ENCODE assay signal across 18 cellular contexts in the genomic region with DNA sequence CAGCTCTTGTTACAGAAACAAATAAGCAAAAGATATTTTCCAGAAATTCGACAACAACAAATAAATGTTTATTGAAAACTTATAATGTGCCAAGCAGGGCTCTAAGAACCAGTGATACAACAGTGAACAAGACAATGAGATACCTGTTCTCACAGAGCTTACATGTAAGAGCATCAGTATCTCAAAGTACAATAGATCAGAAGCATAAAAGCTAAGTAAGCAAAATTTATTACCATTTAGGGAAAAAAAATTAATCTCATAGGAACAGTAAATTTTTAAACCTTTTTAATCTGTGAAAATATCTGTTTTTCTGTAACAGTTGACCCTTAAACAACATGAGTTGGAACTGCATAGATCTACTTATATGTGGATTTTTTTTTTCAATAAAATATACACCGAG. TPM values are rescaled to one million over a fixed set of nuclear protein-coding genes. Genes with fewer than 3 reads are reported as not detected.
A peak's percentile ranks its signal among the peaks of the same experiment; 100 is the strongest.
DNase-seq lines count a peak whose midpoint lies in the region; ATAC-seq, FAIRE-seq and TF ChIP-seq lines count a peak whose summit lies in the region.
"Had no signal": no experiment of that assay in that cellular context is flagged by ENCODE, and none has a peak within 500 bp of the region (broad histone marks: within the 10 kb centered on the region; RNA-seq: fewer than 3 reads in every experiment).

No MANE protein-coding gene starts in this region.

- TF ChIP-seq EP300 in A549 (IDR thresholded peaks at IDR 0.05) (no peak), K562 (IDR thresholded peaks at IDR 0.05; ENCODE audit: low read length) (no peak)

- no peak overlapping the region for H3K9ac ChIP-seq in K562 (ENCODE audit: insufficient read depth in 1 of 2, low read depth in 2 of 2, low read length in 2 of 2)
- H3K9ac ChIP-seq: BLaER1 had no signal

- peak overlapping the region in 1 of 3 donors; percentile 83 for H3K27ac Mint-ChIP-seq in CD4-positive, CD25-positive, alpha-beta regulatory T cell
- H3K27ac Mint-ChIP-seq: B cell; CD4-positive, alpha-beta T cell; HFFc6 had no signal

- in situ Hi-C loops in K562 (cut with MboI): no loop called here

- H3K4me1 ChIP-seq in A549: no peaks in the 10 kb centered on the region
- H3K4me1 ChIP-seq in CD4-positive, CD25-positive, alpha-beta regulatory T cell (ENCODE audit: control insufficient read depth, insufficient read depth, low read length, poor library complexity, severe bottlenecking): peaks cover 9% of the 10 kb centered on the region
- no peaks in the 10 kb centered on the region for H3K4me1 ChIP-seq in K562 (replicated peaks in 1 of 2; ENCODE audit: control insufficient read depth in 2 of 2, insufficient read depth in 2 of 2, low read length in 2 of 2)
- H3K4me1 ChIP-seq: BLaER1, HAP-1 had no signal

- H3K27ac ChIP-seq in A549 (no peak overlapping the region), K562 (ENCODE audit: extremely low read depth, low read depth, low read length) (no peak overlapping the region)
- H3K27ac ChIP-seq in CD4-positive, CD25-positive, alpha-beta regulatory T cell (ENCODE audit: insufficient read depth, low read length, poor library complexity, severe bottlenecking): no peak overlapping the region
- H3K27ac ChIP-seq: BLaER1, C4-2B had no signal

- no peak overlapping the region for H2AFZ ChIP-seq in K562 (ENCODE audit: low read depth, low read length)

- TF ChIP-seq RAD21 in A549 (conservative IDR thresholded peaks at IDR 0.05 in 1 of 2, IDR thresholded peaks at IDR 0.05 in 1 of 2) (no peak), K562 (CRISPR knock-in tag; conservative IDR thresholded peaks at IDR 0.05 in 1 of 2, IDR thresholded peaks at IDR 0.05 in 1 of 2) (no peak)

- no peaks in the 10 kb centered on the region for H3K27me3 ChIP-seq in CD4-positive, CD25-positive, alpha-beta regulatory T cell (ENCODE audit: control insufficient read depth, insufficient read depth, low read length)
- H3K27me3 ChIP-seq in K562 (ENCODE audit: control insufficient read depth in 2 of 2, insufficient read depth in 2 of 2, low read length in 2 of 2): no peaks in the 10 kb centered on the region
- H3K27me3 ChIP-seq: BLaER1 had no signal

- peaks cover 36% of the 10 kb centered on the region for H3K79me2 ChIP-seq in K562 (ENCODE audit: control insufficient read depth, insufficient read depth, low read length)

- H3K4me2 ChIP-seq in A549: no peak overlapping the region
- no peak overlapping the region for H3K4me2 ChIP-seq in K562 (ENCODE audit: insufficient read depth, low read length)
- H3K4me2 ChIP-seq: BLaER1 had no signal

- WGBS in A549 (ENCODE audit: missing lambda C conversion rate): 88% methylated on average over 2 of the region's 2 CpGs
- WGBS in K562 (ENCODE audit: insufficient coverage, low coverage, missing lambda C conversion rate): 40% methylated on average over 2 of the region's 2 CpGs

- peaks cover 5% of the 10 kb centered on the region; the same call in 1 of the 2 replicates for H4K20me1 ChIP-seq in K562 (replicated peaks; ENCODE audit: control insufficient read depth, insufficient read depth, low read length)

- TF ChIP-seq CTCF in A549 (IDR thresholded peaks at IDR 0.05): no peak
- TF ChIP-seq CTCF in K562 (IDR thresholded peaks at IDR 0.05 in 2 of 3, conservative IDR thresholded peaks at IDR 0.05 in 1 of 3; ENCODE audit: insufficient read depth in 2 of 3, low read depth in 1 of 3, low read length in 3 of 3): no peak

- peaks cover 0 to 19% (median 4%) of the 10 kb centered on the region in 7 donors for H3K9me3 Mint-ChIP-seq in CD4-positive, CD25-positive, alpha-beta regulatory T cell
- H3K9me3 Mint-ChIP-seq: HFFc6 had no signal

- H3K27me3 Mint-ChIP-seq in CD4-positive, CD25-positive, alpha-beta regulatory T cell: no peaks in the 10 kb centered on the region
- H3K27me3 Mint-ChIP-seq: B cell; CD4-positive, alpha-beta T cell; CD8-positive, alpha-beta memory T cell had no signal

- H3K4me3 Mint-ChIP-seq in CD4-positive, CD25-positive, alpha-beta regulatory T cell: peak overlapping the region in 3 of 4 donors; percentile 2 to 53 (median 13)
- H3K4me3 Mint-ChIP-seq: B cell; CD4-positive, alpha-beta T cell; HFFc6 had no signal

- no peak overlapping the region for H3K4me3 ChIP-seq in A549
- no peak overlapping the region for H3K4me3 ChIP-seq in CD4-positive, CD25-positive, alpha-beta regulatory T cell (ENCODE audit: low read depth, low read length)
- no peak overlapping the region for H3K4me3 ChIP-seq in K562
- H3K4me3 ChIP-seq: BLaER1, HAP-1 had no signal

- no peak for TF ChIP-seq POLR2A in A549 (IDR thresholded peaks at IDR 0.05; ENCODE audit: low read length)
- no peak for TF ChIP-seq POLR2A in K562 (conservative IDR thresholded peaks at IDR 0.05)

- POLR2A ChIA-PET in A549 (lab: Yijun Ruan, JAX) (no interaction called here), K562 (lab: Yijun Ruan, JAX) (interaction anchor here (0.8 kb wide), 1 partner anchor 10 kb away, joined by 3 read pairs; no protein-coding TSS in a partner anchor)

- H3K36me3 ChIP-seq in CD4-positive, CD25-positive, alpha-beta regulatory T cell (ENCODE audit: control insufficient read depth, insufficient read depth, low read length): no peaks in the 10 kb centered on the region
- no peaks in the 10 kb centered on the region for H3K36me3 ChIP-seq in K562 (ENCODE audit: control insufficient read depth, insufficient read depth, low read length)
- H3K36me3 ChIP-seq: HAP-1 had no signal

- CTCF ChIA-PET in A549 (lab: Yijun Ruan, JAX) (interaction anchor here (0.6 kb wide), 1 partner anchor 418 kb away, joined by 3 read pairs; no protein-coding TSS in a partner anchor), K562 (lab: Yijun Ruan, JAX; ENCODE audit: low intra/inter-chr PET ratio) (no interaction called here)

- FAIRE-seq in A549 (lab: Jason Lieb, UNC) (no peak), K562 (lab: Jason Lieb, UNC) (no peak)
- FAIRE-seq: G401.6, GM12892, H54 had no signal

- peaks cover 29 to 80% (median 54%) of the 10 kb centered on the region in 4 donors for H3K4me1 Mint-ChIP-seq in CD4-positive, CD25-positive, alpha-beta regulatory T cell

- intact Hi-C loops in K562 (cut with micrococcal nuclease): no loop called here
- intact Hi-C loops in left colon (cut with DNase I, micrococcal nuclease): no loop called here

- no peak for ATAC-seq in A549
- no peak for ATAC-seq in CD4-positive, CD25-positive, alpha-beta regulatory T cell (ENCODE audit: low read depth in 2 of 2)
- ATAC-seq in K562: no peak
- peak; percentile 50 for ATAC-seq in left colon
- ATAC-seq in GM21381 (IDR thresholded peaks at IDR 0.05; ENCODE audit: unreplicated experiment): no peak

- no peaks in the 10 kb centered on the region for H3K9me1 ChIP-seq in K562 (ENCODE audit: control insufficient read depth, insufficient read depth, low read length)

- H3K36me3 Mint-ChIP-seq in CD4-positive, CD25-positive, alpha-beta regulatory T cell: peaks cover 35% of the 10 kb centered on the region

- DNase-seq in A549 (ENCODE audit: low read depth in 1 of 2, low spot score in 1 of 2) (no peak), K562 (ENCODE audit: extremely low read depth in 1 of 4, low spot score in 3 of 4) (no peak), left colon (no peak), DMS53 (lab: John Stamatoyannopoulos, UW) (no peak)
- DNase-seq in CD4-positive, CD25-positive, alpha-beta regulatory T cell: no peak
- DNase-seq: CD4-positive, alpha-beta T cell; CD8-positive, alpha-beta memory T cell; DND-41; GOT3; HFFc6 had no signal

- no TSS peak for BruUV-seq in K562 (replicated peaks; lab: Mats Ljungman, UMichigan)

- H3K9me3 ChIP-seq in A549 (no peaks in the 10 kb centered on the region), K562 (replicated peaks; ENCODE audit: control insufficient read depth, insufficient read depth, low read depth, low read length) (no peaks in the 10 kb centered on the region)
- H3K9me3 ChIP-seq in CD4-positive, CD25-positive, alpha-beta regulatory T cell (ENCODE audit: control insufficient read depth in 2 of 2, low read length in 2 of 2): peaks cover 0 to 4% of the 10 kb centered on the region in 2 experiments

TF ChIP-seq in A549, 52 proteins besides CTCF, POLR2A, EP300 and RAD21 (continues in another document):
- TF ChIP-seq MAFK (IDR thresholded peaks at IDR 0.05; ENCODE audit: partially characterized antibody): peak; percentile 69

TF ChIP-seq in K562, 482 proteins besides CTCF, POLR2A, EP300 and RAD21 (continues in another document):
- TF ChIP-seq ZNF583 (CRISPR knock-in tag; IDR thresholded peaks at IDR 0.05): no peak
- no peak for TF ChIP-seq EZH2 (IDR thresholded peaks at IDR 0.05; ENCODE audit: borderline replicate concordance, low read depth, low read length)
- TF ChIP-seq SIX5 (IDR thresholded peaks at IDR 0.05; ENCODE audit: borderline replicate concordance in 1 of 2, insufficient read depth in 1 of 2, low read depth in 1 of 2, low read length in 2 of 2): no peak
- peak; percentile 79 for TF ChIP-seq ZNF316 (IDR thresholded peaks at IDR 0.05)
- no peak for TF ChIP-seq TEAD1 (CRISPR knock-in tag; IDR thresholded peaks at IDR 0.05)
- no peak for TF ChIP-seq ZBED1 (IDR thresholded peaks at IDR 0.05)

RNA-seq across cellular contexts. Expression of a gene that starts 20.9 kb away (rescaled TPM):
- polyA plus RNA-seq in A549 (2011; rRNA removed): 24.3 and 31.8 TPM in 2 replicates
- 2.6 TPM in 2 replicates for polyA plus RNA-seq in A549 (2012; cell fraction: cytosol; rRNA removed)
- 4.6 and 5.1 TPM in 2 replicates for polyA plus RNA-seq in A549 (2012; cell fraction: nucleus; rRNA removed)
- 19.4 to 20.5 TPM (median 19.6 TPM) in 3 replicates for polyA plus RNA-seq in A549 (2017; fragmentation: RNase III; extraction: RNeasy Plus Mini Kit Qiagen cat#74134 plus additional on column Dnase treatment)
- 13.8 and 17.9 TPM in 2 replicates for polyA minus RNA-seq in A549 (2011; rRNA and poly(A)+ RNA removed)
- total RNA-seq in CD4-positive, CD25-positive, alpha-beta regulatory T cell: 125 TPM
- 10 to 100 TPM; 26.9 to 32.8 (median 29.1) TPM for polyA plus RNA-seq in CD4-positive, CD25-positive, alpha-beta regulatory T cell
- 16.4 and 85.2 TPM in 2 replicates for total RNA-seq in K562 (2011; cell fraction: chromatin; rRNA removed; ENCODE audit: low replicate concordance)
- total RNA-seq in K562 (2011; cell fraction: nucleolus; rRNA removed): 11.3 and 12.5 TPM in 2 replicates
- 28.6 and 32.6 TPM in 2 replicates for total RNA-seq in K562 (2011; cell fraction: nucleoplasm; rRNA removed)
- 11.3 and 11.9 TPM in 2 replicates for total RNA-seq in K562 (2014; rRNA removed)
- total RNA-seq in K562 (2014; rRNA removed; fragmentation: Illumina TruSeq; extraction: Trizol): 28.6 and 30.3 TPM in 2 replicates
- total RNA-seq in K562 (2015; rRNA removed; fragmentation: Illumina TruSeq; extraction: Trizol): 22.8 and 23.6 TPM in 2 replicates
- 20.8 and 22.0 TPM in 2 replicates for total RNA-seq in K562 (2021)
- polyA plus RNA-seq in K562 (2011; rRNA removed): 14.4 and 17.7 TPM in 2 replicates
- polyA plus RNA-seq in K562 (2011; cell fraction: cytosol; rRNA removed): 1.9 and 2.7 TPM in 2 replicates
- 9.8 and 12.5 TPM in 2 replicates for polyA plus RNA-seq in K562 (2011; cell fraction: nucleus; rRNA removed)
- polyA plus RNA-seq in K562 (2012): 16.7 and 17.0 TPM in 2 replicates
- polyA plus RNA-seq in K562 (2014; fragmentation: Illumina TruSeq; extraction: Trizol): 19.9 and 24.0 TPM in 2 replicates
- polyA plus RNA-seq in K562 (2014; fragmentation: Nextera tagmentation; extraction: Ambion mirVana): 1 to 10 TPM; 7.4 to 8.9 TPM
- polyA plus RNA-seq in K562 (2014; rRNA removed): 8.7 and 16.7 TPM in 2 replicates
- polyA minus RNA-seq in K562 (2011; rRNA and poly(A)+ RNA removed): 29.5 and 43.1 TPM in 2 replicates
- polyA minus RNA-seq in K562 (2011; cell fraction: cytosol; rRNA and poly(A)+ RNA removed): 13.0 and 14.6 TPM in 2 replicates
- polyA minus RNA-seq in K562 (2011; cell fraction: nucleus; rRNA and poly(A)+ RNA removed): 21.5 and 35.8 TPM in 2 replicates
- 10 to 100 TPM; 35.8 to 36.7 TPM for total RNA-seq in left colon
